ENCODE assay signal across 24 cellular contexts in the genomic region with DNA sequence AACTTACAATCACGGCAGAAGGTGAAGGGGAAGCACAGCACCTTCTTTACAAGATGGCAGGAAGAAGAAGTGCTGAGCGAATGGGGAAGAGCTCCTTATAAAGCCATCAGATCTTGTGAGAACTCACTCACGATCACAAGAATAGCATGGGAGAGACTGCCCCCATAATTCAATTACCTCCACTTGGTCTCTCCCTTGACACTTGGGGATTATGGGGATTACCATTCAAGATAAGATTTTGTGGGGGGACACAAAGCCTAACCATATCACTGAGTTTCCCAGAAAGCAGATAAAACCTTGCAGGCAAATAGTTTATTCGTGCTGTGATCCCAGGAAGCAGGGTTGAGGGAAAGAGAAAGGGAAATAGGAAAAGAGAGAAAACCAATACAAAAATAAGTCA.
"Had no signal": no experiment of that assay in that cellular context is flagged by ENCODE, and none has a peak within 500 bp of the region (broad histone marks: within the 10 kb centered on the region; RNA-seq: fewer than 3 reads in every experiment).

No MANE protein-coding gene starts in this region.

- H3K9ac ChIP-seq: neural progenitor cell, parathyroid adenoma had no signal

- H3K79me2 ChIP-seq: parathyroid adenoma had no signal

- H3K4me2 ChIP-seq: neural progenitor cell had no signal

- DNase-seq: natural killer cell; occipital lobe; ovary; posterior cingulate gyrus; psoas muscle; right cardiac atrium; right lobe of liver; sigmoid colon; small intestine; stimulated activated CD4-positive, alpha-beta T cell treated with anti-CD3 and anti-CD28 coated beads, Interleukin-15, amount 100 ng/mL, for 24 hours; stimulated activated CD4-positive, alpha-beta T cell treated with anti-CD3 and anti-CD28 coated beads, Interleukin-2, amount 100 ng/mL, for 24 hours; stimulated activated CD4-positive, alpha-beta T cell treated with anti-CD3 and anti-CD28 coated beads, Interleukin-2, amount 100 ng/mL, for 48 hours; stimulated activated CD4-positive, alpha-beta T cell treated with anti-CD3 and anti-CD28 coated beads, Interleukin-4, amount 100 ng/mL, for 24 hours; stimulated activated naive B cell treated with anti-CD40 and anti-IgM and Interleukin-4, amounts not matched to agents 10 μg/mL and 1 μg/mL and 100 μg/mL, for 72 hours; stimulated activated naive CD4-positive, alpha-beta T cell treated with Interleukin-2 at 50 U/mL for 16 hours; stomach; thyroid gland; trophoblast cell; upper lobe of left lung had no signal

- H3K4me1 ChIP-seq: neural progenitor cell, parathyroid adenoma, psoas muscle, right lobe of liver, stomach, thyroid gland, upper lobe of left lung, vagina had no signal

- H3K4me3 ChIP-seq: neural progenitor cell, ovary, psoas muscle, right lobe of liver, sigmoid colon, stomach, thoracic aorta, thyroid gland, tibial nerve, upper lobe of left lung, vagina had no signal

- H3K27ac ChIP-seq: neural progenitor cell, ovary, parathyroid adenoma, psoas muscle, right lobe of liver, sigmoid colon, stomach, thoracic aorta, thyroid gland, tibial nerve, upper lobe of left lung, vagina had no signal

- H3K36me3 ChIP-seq: neural progenitor cell, ovary, right lobe of liver, sigmoid colon, stomach, thoracic aorta, thyroid gland, tibial nerve, upper lobe of left lung, vagina had no signal

- H3K27me3 ChIP-seq: neural progenitor cell, ovary, right lobe of liver, sigmoid colon, stomach, thyroid gland, tibial nerve, upper lobe of left lung, vagina had no signal
